In the genomic region with DNA sequence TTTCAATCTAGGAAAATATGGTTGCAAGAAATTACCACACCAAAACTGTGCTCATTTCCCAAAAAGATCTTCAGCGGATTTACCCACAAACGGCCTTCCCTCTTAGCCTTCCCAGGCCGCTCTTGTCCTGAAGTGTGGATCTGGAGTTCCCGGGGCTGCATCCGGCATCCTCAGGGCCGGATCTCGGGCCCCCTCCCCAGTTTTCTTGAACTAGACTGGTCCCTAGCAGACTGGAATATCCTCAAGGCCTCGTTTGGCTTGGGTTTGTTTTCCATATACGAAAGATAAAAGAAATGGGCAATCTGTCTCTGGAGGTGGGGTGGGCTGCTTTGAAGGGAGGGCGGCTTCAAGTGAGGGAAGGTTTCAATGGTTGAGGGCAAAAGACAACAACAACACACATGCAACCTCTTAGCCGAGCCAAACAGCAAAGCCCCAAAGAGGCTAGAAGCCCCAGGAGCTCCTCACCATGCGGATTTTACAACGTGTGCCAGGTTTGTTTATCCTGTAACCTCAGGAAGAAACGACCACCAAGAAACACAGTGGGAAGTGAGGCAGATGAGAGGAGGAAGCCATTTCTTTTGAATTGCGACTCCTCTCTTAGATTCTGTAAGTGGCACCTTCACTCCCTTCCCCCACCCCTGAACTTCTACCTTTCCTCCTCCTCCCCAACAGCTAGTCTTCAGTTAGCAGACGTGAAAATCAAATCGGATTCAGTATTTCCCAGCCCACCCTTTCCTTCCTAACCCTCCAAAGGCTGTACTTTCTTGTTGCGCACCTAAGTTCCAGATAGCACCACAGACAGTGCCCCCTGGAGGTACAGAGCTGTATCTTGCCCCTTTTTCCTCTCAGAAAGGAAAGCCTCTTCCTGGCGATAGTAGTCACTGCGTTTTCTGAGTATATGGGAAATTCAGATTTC, we compare ENCODE assay signal across 9 cellular contexts. TPM values are rescaled to one million over a fixed set of nuclear protein-coding genes. Genes with fewer than 3 reads are reported as not detected.
DNase-seq lines count a peak whose midpoint lies in the region; ATAC-seq and TF ChIP-seq lines count a peak whose summit lies in the region.
"Had no signal": no experiment of that assay in that cellular context is flagged by ENCODE, and none has a peak within 500 bp of the region (broad histone marks: within the 10 kb centered on the region; RNA-seq: fewer than 3 reads in every experiment).

No MANE protein-coding gene starts in this region.

- peaks cover 6% of the 10 kb centered on the region for H3K4me1 ChIP-seq in osteoblast (ENCODE audit: insufficient read depth, low read length)

- H3K79me2 ChIP-seq in osteoblast (ENCODE audit: insufficient read depth, low read length), result no peaks in the 10 kb centered on the region

- no peak overlapping the region for H3K27ac ChIP-seq in osteoblast (ENCODE audit: low read depth, low read length)
- H3K27ac ChIP-seq in substantia nigra (ENCODE audit: low read depth, low read length, poor library complexity, severe bottlenecking), result no peak overlapping the region

- H3K4me2 ChIP-seq in osteoblast (ENCODE audit: insufficient read depth, low read length), result peak overlapping the region; percentile 7

- peaks cover 10% of the 10 kb centered on the region for H3K27me3 ChIP-seq in osteoblast (ENCODE audit: insufficient read depth, low read length)

- ATAC-seq in GM18909 (IDR thresholded peaks at IDR 0.05; ENCODE audit: poor library complexity, unreplicated experiment) (peak; percentile 70), HG03025 (IDR thresholded peaks at IDR 0.05; ENCODE audit: low FRiP score, unreplicated experiment) (peak; percentile 72)

- H3K4me3 ChIP-seq in WI38 (ENCODE audit: low read depth, low read length) (no peak overlapping the region), osteoblast (ENCODE audit: insufficient read depth, low read length) (no peak overlapping the region)

- H3K9me3 ChIP-seq in osteoblast (ENCODE audit: low read depth, low read length), result no peaks in the 10 kb centered on the region

- TF ChIP-seq CTCF in WI38 (IDR thresholded peaks at IDR 0.05; ENCODE audit: low read depth, low read length) (peak; percentile 19), osteoblast (IDR thresholded peaks at IDR 0.05; ENCODE audit: extremely low read depth, low read depth, low read length) (peak; percentile 57)

- H2AFZ ChIP-seq in osteoblast (ENCODE audit: low read length), result no peak overlapping the region

- no peak for DNase-seq in osteoblast (ENCODE audit: insufficient read length, low spot score, missing footprints)
- no peak for DNase-seq in glomerular visceral epithelial cell (ENCODE audit: extremely low spot score)
- no peak for DNase-seq in substantia nigra (lab: John Stamatoyannopoulos, UW)
- DNase-seq in NCI-H2081 (lab: John Stamatoyannopoulos, UW), result no peak
- no peak for DNase-seq in NCI-H128 (lab: John Stamatoyannopoulos, UW; ENCODE audit: unreplicated experiment)
- DNase-seq: IMR-90 had no signal

- no peaks in the 10 kb centered on the region for H4K20me1 ChIP-seq in osteoblast (ENCODE audit: insufficient read depth, low read length)

- no peaks in the 10 kb centered on the region for H3K36me3 ChIP-seq in osteoblast (ENCODE audit: insufficient read depth, low read length)

RNA-seq across cellular contexts. Expression of a gene that starts 2.6 kb away (rescaled TPM):
- not detected in 2 replicates for total RNA-seq in osteoblast
- total RNA-seq: IMR-90 had no signal

RNA-seq across cellular contexts. Expression of a gene that starts 6.6 kb away (rescaled TPM):
- not detected in 2 replicates for total RNA-seq in osteoblast
- total RNA-seq: IMR-90 had no signal
